In genomic region chr2:26922638-26923466, GRCh38 we compare ENCODE assay signal across 8 cellular contexts. TPM values are rescaled to one million over a fixed set of nuclear protein-coding genes. Genes with fewer than 3 reads are reported as not detected.
DNase-seq lines count a peak whose midpoint lies in the region; ATAC-seq and TF ChIP-seq lines count a peak whose summit lies in the region.

No MANE protein-coding gene starts in this region.

- H3K4me1 ChIP-seq in KMS-11 (ENCODE audit: low read depth, poor library complexity, severe bottlenecking): peaks cover 36% of the 10 kb centered on the region
- H3K4me1 ChIP-seq in OCI-LY3 (ENCODE audit: low read length): peaks cover 4% of the 10 kb centered on the region

- H3K4me3 ChIP-seq in KMS-11 (IDR thresholded peaks at IDR 0.05; ENCODE audit: insufficient read depth, low read depth, low read length) (no peak overlapping the region), OCI-LY3 (ENCODE audit: low read length) (peak overlapping the region; percentile 33; the same call in 1 of the 2 replicates)

- H3K36me3 ChIP-seq in KMS-11 (ENCODE audit: insufficient read depth) (no peaks in the 10 kb centered on the region), OCI-LY3 (replicated peaks; ENCODE audit: low read depth, low read length) (no peaks in the 10 kb centered on the region)

- H4K20me1 ChIP-seq in KMS-11 (ENCODE audit: insufficient read depth) (no peaks in the 10 kb centered on the region), OCI-LY3 (ENCODE audit: insufficient read depth, low read length) (no peaks in the 10 kb centered on the region)

- TF ChIP-seq CTCF in KMS-11 (conservative IDR thresholded peaks at IDR 0.05; ENCODE audit: low read depth, low read length) (peak; percentile 68), OCI-LY3 (IDR thresholded peaks at IDR 0.05; ENCODE audit: low read depth, low read length) (peak; percentile 74)

- no peaks in the 10 kb centered on the region for H3K79me2 ChIP-seq in KMS-11 (ENCODE audit: insufficient read depth, low read depth)
- H3K79me2 ChIP-seq in OCI-LY3 (ENCODE audit: low read length): no peaks in the 10 kb centered on the region

- H3K27me3 ChIP-seq in KMS-11 (ENCODE audit: insufficient read depth, low read depth) (no peaks in the 10 kb centered on the region), OCI-LY3 (ENCODE audit: low read depth, low read length) (peaks cover 9% of the 10 kb centered on the region; the same call in 1 of the 2 replicates)

- peak overlapping the region; percentile 40 for H3K4me2 ChIP-seq in KMS-11
- H3K4me2 ChIP-seq in OCI-LY3 (ENCODE audit: low read length): peak overlapping the region; percentile 69

- H3K4me1 Mint-ChIP-seq in activated T-cell treated with anti-CD3 and anti-CD28 coated beads, Interleukin-2, amount 50 U/mL, for 72 hours (ENCODE audit: low read depth): peaks cover 10% of the 10 kb centered on the region

- H3K9ac ChIP-seq in KMS-11: no peak overlapping the region
- no peak overlapping the region for H3K9ac ChIP-seq in OCI-LY3 (ENCODE audit: low read length)

- H3K27ac ChIP-seq in KMS-11 (peak overlapping the region; percentile 17), OCI-LY3 (ENCODE audit: low read length) (no peak overlapping the region)

- no peaks in the 10 kb centered on the region for H3K9me3 Mint-ChIP-seq in activated T-cell treated with anti-CD3 and anti-CD28 coated beads, Interleukin-2, amount 50 U/mL, for 72 hours

- H3K27ac Mint-ChIP-seq in activated T-cell treated with anti-CD3 and anti-CD28 coated beads, Interleukin-2, amount 50 U/mL, for 72 hours: no peak overlapping the region

- peak; percentile 64 to 69 for ATAC-seq in activated T-cell treated with anti-CD3 and anti-CD28 coated beads, Interleukin-2, amount 50 U/mL, for 72 hours (replicated peaks in 1 of 2)
- ATAC-seq in HG03439 (IDR thresholded peaks at IDR 0.05; ENCODE audit: unreplicated experiment) (no peak), HG03039 (IDR thresholded peaks at IDR 0.05; ENCODE audit: unreplicated experiment) (no peak)

- DNase-seq in DMS153 treated with DMSO at 0.1 percent for 48 hours (lab: John Stamatoyannopoulos, UW; ENCODE audit: unreplicated experiment) (peak; percentile 53), glomerular visceral epithelial cell (ENCODE audit: extremely low spot score) (peak; percentile 32), putamen (ENCODE audit: low spot score) (peak; percentile 87)
- DNase-seq in activated T-cell treated with anti-CD3 and anti-CD28 coated beads, Interleukin-2, amount 50 U/mL, for 72 hours: peak; percentile 35

- H2AFZ ChIP-seq in KMS-11 (ENCODE audit: low read depth) (peak overlapping the region; percentile 35; the same call in 1 of the 2 replicates), OCI-LY3 (ENCODE audit: low read depth, low read length) (no peak overlapping the region)

- no peaks in the 10 kb centered on the region for H3K36me3 Mint-ChIP-seq in activated T-cell treated with anti-CD3 and anti-CD28 coated beads, Interleukin-2, amount 50 U/mL, for 72 hours (ENCODE audit: insufficient read depth in 2 of 2)

- H3K27me3 Mint-ChIP-seq in activated T-cell treated with anti-CD3 and anti-CD28 coated beads, Interleukin-2, amount 50 U/mL, for 72 hours (ENCODE audit: low read depth): peaks cover 24% of the 10 kb centered on the region

- no peaks in the 10 kb centered on the region for H3K9me3 ChIP-seq in OCI-LY3 (ENCODE audit: insufficient read depth, low read length)

- H3K4me3 Mint-ChIP-seq in activated T-cell treated with anti-CD3 and anti-CD28 coated beads, Interleukin-2, amount 50 U/mL, for 72 hours: no peak overlapping the region

RNA-seq across cellular contexts. Expression of gene MAPRE3, which starts 47.6 kb away (rescaled TPM):
- 1 to 10 TPM; 4.8 to 5.3 TPM for total RNA-seq in activated T-cell treated with anti-CD3 and anti-CD28 coated beads, Interleukin-2, amount 50 U/mL, for 72 hours

Comparison
In these comparisons a context has a peak if more than half of its experiments do, and no peak if none do; other contexts are left out.
1. DNase-seq: peak in every context shown above with its lines; median percentile 87 in putamen; 53 in DMS153 treated with DMSO at 0.1 percent for 48 hours; 35 in activated T-cell treated with anti-CD3 and anti-CD28 coated beads, Interleukin-2, amount 50 U/mL, for 72 hours; 32 in glomerular visceral epithelial cell.
2. ATAC-seq: peak in activated T-cell treated with anti-CD3 and anti-CD28 coated beads, Interleukin-2, amount 50 U/mL, for 72 hours (2 of 2); none in HG03439 (single experiment) and HG03039 (single experiment).